In the genomic region with DNA sequence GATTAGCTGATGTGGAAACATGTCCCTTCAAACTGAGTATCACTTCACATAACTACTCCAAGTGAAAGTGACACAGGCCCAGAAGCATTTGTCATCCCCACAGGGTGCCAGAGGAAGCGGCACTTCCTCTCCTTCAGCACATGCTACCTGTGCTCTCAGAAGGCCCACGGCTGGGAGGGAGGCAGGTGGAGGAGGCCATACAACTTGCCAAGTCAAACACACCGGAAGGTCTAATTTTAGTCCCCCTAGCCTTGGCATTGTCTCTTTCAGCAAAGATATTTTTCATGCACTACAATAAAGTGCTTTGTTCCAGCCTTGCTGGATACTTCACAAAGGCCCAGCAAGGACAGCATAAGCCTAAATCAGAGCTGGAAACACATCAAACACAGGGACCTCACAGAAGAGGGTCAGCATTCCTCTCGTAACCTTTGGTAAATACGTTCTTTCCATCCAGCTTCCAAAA, we compare ENCODE assay signal across 1 cellular context.
TF ChIP-seq lines count a peak whose summit lies in the region.

No MANE protein-coding gene starts in this region.

TF ChIP-seq in HepG2, 621 proteins besides CTCF, POLR2A, EP300 and RAD21 (continued from another document and continues in another):
- TF ChIP-seq MAX (IDR thresholded peaks at IDR 0.05) (peak; percentile 84), IRF2 (CRISPR knock-in tag; IDR thresholded peaks at IDR 0.05) (peak; percentile 75; the same call in 1 of the 2 replicates), POLR2G (IDR thresholded peaks at IDR 0.05; ENCODE audit: low read depth, low read length) (0 out of 2 replicates have a peak, but pooled peaks have one; percentile 28), ARID4A (CRISPR knock-in tag; IDR thresholded peaks at IDR 0.05; ENCODE audit: borderline replicate concordance) (peak; percentile 40; the same call in 1 of the 2 replicates), NKX3-1 (CRISPR knock-in tag; IDR thresholded peaks at IDR 0.05) (peak; percentile 59; the same call in 1 of the 2 replicates), HNF1A (IDR thresholded peaks at IDR 0.05; ENCODE audit: low read depth) (peak; percentile 57), HNF1A (CRISPR knock-in tag; IDR thresholded peaks at IDR 0.05; ENCODE audit: borderline replicate concordance) (peak; percentile 91), LCORL (IDR thresholded peaks at IDR 0.05) (no peak), LCORL (CRISPR knock-in tag; IDR thresholded peaks at IDR 0.05) (peak; percentile 61), KMT2A (CRISPR knock-in tag; IDR thresholded peaks at IDR 0.05) (0 out of 2 replicates have a peak, but pooled peaks have one; percentile 36), HDAC1 (CRISPR knock-in tag; IDR thresholded peaks at IDR 0.05) (peak; percentile 71), NAIF1 (CRISPR knock-in tag; IDR thresholded peaks at IDR 0.05; ENCODE audit: borderline replicate concordance) (0 out of 2 replicates have a peak, but pooled peaks have one; percentile 15), ONECUT2 (CRISPR knock-in tag; IDR thresholded peaks at IDR 0.05) (no peak), STAT5B (CRISPR knock-in tag; IDR thresholded peaks at IDR 0.05) (0 out of 2 replicates have a peak, but pooled peaks have one; percentile 47), ZNF441 (CRISPR knock-in tag; IDR thresholded peaks at IDR 0.05; ENCODE audit: borderline replicate concordance) (no peak), POLR2AphosphoS5 (IDR thresholded peaks at IDR 0.05; ENCODE audit: low read depth, low read length) (no peak), ZNF782 (CRISPR knock-in tag; IDR thresholded peaks at IDR 0.05; ENCODE audit: borderline replicate concordance) (no peak), PITX1 (CRISPR knock-in tag; IDR thresholded peaks at IDR 0.05) (0 out of 2 replicates have a peak, but pooled peaks have one; percentile 35), ZNF354B (CRISPR knock-in tag; IDR thresholded peaks at IDR 0.05) (no peak), NR2F6 (IDR thresholded peaks at IDR 0.05) (peak; percentile 95), NR2F6 (CRISPR knock-in tag; IDR thresholded peaks at IDR 0.05) (peak; percentile 98), PATZ1 (CRISPR knock-in tag; IDR thresholded peaks at IDR 0.05) (peak; percentile 53), SALL1 (CRISPR knock-in tag; IDR thresholded peaks at IDR 0.05) (peak; percentile 89), SNAPC2 (CRISPR knock-in tag; IDR thresholded peaks at IDR 0.05) (peak; percentile 25; the same call in 1 of the 2 replicates)
- TF ChIP-seq, protein P1, sequence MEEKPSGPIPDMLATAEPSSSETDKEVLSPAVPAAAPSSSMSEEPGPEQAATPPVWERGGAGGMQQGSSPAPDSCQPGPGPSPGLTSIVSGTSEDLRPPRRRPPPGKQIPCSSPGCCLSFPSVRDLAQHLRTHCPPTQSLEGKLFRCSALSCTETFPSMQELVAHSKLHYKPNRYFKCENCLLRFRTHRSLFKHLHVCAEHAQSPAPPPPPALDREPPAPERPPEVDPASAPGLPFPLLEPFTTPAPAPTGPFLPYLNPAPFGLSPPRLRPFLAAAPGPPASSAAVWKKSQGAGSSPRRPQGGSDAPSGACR (CRISPR knock-in tag; IDR thresholded peaks at IDR 0.05) = peak; percentile 57; the same call in 1 of the 2 replicates
- TF ChIP-seq, protein P2, sequence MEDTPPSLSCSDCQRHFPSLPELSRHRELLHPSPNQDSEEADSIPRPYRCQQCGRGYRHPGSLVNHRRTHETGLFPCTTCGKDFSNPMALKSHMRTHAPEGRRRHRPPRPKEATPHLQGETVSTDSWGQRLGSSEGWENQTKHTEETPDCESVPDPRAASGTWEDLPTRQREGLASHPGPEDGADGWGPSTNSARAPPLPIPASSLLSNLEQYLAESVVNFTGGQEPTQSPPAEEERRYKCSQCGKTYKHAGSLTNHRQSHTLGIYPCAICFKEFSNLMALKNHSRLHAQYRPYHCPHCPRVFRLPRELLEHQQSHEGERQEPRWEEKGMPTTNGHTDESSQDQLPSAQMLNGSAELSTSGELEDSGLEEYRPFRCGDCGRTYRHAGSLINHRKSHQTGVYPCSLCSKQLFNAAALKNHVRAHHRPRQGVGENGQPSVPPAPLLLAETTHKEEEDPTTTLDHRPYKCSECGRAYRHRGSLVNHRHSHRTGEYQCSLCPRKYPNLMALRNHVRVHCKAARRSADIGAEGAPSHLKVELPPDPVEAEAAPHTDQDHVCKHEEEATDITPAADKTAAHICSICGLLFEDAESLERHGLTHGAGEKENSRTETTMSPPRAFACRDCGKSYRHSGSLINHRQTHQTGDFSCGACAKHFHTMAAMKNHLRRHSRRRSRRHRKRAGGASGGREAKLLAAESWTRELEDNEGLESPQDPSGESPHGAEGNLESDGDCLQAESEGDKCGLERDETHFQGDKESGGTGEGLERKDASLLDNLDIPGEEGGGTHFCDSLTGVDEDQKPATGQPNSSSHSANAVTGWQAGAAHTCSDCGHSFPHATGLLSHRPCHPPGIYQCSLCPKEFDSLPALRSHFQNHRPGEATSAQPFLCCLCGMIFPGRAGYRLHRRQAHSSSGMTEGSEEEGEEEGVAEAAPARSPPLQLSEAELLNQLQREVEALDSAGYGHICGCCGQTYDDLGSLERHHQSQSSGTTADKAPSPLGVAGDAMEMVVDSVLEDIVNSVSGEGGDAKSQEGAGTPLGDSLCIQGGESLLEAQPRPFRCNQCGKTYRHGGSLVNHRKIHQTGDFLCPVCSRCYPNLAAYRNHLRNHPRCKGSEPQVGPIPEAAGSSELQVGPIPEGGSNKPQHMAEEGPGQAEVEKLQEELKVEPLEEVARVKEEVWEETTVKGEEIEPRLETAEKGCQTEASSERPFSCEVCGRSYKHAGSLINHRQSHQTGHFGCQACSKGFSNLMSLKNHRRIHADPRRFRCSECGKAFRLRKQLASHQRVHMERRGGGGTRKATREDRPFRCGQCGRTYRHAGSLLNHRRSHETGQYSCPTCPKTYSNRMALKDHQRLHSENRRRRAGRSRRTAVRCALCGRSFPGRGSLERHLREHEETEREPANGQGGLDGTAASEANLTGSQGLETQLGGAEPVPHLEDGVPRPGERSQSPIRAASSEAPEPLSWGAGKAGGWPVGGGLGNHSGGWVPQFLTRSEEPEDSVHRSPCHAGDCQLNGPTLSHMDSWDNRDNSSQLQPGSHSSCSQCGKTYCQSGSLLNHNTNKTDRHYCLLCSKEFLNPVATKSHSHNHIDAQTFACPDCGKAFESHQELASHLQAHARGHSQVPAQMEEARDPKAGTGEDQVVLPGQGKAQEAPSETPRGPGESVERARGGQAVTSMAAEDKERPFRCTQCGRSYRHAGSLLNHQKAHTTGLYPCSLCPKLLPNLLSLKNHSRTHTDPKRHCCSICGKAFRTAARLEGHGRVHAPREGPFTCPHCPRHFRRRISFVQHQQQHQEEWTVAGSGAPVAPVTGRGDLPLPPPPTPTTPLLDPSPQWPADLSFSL (CRISPR knock-in tag; IDR thresholded peaks at IDR 0.05) = peak; percentile 76
- TF ChIP-seq, protein P3, sequence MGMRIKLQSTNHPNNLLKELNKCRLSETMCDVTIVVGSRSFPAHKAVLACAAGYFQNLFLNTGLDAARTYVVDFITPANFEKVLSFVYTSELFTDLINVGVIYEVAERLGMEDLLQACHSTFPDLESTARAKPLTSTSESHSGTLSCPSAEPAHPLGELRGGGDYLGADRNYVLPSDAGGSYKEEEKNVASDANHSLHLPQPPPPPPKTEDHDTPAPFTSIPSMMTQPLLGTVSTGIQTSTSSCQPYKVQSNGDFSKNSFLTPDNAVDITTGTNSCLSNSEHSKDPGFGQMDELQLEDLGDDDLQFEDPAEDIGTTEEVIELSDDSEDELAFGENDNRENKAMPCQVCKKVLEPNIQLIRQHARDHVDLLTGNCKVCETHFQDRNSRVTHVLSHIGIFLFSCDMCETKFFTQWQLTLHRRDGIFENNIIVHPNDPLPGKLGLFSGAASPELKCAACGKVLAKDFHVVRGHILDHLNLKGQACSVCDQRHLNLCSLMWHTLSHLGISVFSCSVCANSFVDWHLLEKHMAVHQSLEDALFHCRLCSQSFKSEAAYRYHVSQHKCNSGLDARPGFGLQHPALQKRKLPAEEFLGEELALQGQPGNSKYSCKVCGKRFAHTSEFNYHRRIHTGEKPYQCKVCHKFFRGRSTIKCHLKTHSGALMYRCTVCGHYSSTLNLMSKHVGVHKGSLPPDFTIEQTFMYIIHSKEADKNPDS (CRISPR knock-in tag; IDR thresholded peaks at IDR 0.05) = peak; percentile 30; the same call in 1 of the 2 replicates
- TF ChIP-seq, protein P4, sequence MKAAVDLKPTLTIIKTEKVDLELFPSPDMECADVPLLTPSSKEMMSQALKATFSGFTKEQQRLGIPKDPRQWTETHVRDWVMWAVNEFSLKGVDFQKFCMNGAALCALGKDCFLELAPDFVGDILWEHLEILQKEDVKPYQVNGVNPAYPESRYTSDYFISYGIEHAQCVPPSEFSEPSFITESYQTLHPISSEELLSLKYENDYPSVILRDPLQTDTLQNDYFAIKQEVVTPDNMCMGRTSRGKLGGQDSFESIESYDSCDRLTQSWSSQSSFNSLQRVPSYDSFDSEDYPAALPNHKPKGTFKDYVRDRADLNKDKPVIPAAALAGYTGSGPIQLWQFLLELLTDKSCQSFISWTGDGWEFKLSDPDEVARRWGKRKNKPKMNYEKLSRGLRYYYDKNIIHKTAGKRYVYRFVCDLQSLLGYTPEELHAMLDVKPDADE (CRISPR knock-in tag; IDR thresholded peaks at IDR 0.05) = no peak
- TF ChIP-seq, protein P5, sequence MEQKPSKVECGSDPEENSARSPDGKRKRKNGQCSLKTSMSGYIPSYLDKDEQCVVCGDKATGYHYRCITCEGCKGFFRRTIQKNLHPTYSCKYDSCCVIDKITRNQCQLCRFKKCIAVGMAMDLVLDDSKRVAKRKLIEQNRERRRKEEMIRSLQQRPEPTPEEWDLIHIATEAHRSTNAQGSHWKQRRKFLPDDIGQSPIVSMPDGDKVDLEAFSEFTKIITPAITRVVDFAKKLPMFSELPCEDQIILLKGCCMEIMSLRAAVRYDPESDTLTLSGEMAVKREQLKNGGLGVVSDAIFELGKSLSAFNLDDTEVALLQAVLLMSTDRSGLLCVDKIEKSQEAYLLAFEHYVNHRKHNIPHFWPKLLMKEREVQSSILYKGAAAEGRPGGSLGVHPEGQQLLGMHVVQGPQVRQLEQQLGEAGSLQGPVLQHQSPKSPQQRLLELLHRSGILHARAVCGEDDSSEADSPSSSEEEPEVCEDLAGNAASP (CRISPR knock-in tag; IDR thresholded peaks at IDR 0.05; ENCODE audit: borderline replicate concordance) = peak; percentile 92
